21 cellular contexts compared by ENCODE assay signal in the genomic region with DNA sequence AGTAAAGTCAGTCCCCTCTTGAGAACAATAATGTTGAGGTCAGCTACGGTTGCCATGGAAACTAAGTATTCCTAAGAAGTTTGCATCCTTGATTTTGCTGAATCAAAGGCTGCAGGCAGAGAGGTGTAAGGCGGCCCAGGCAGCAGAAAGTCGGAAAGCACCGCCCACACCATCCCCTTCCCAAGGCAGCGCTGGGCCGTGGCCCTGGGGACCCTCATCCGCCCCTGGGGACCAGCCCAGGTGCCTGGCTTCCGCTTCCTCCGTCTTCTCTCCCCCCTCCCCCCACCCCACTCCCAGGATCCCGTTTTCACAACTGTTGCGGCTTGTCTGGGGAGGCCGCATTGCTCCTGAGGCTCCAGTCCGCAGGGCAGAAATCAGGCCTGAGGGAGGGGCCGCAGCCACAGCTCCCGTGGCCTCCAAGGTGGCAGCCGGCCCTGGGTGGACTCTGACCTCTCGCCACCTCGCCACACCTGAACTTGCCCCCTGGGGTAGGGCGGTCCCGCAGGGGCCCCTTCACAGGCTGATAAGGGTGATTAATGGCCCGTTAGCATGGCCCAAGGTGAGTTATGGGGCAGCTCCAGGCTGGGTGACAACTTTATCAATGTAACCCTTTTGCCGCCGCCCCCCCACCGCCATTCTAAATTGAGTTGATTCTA.
DNase-seq lines count a peak whose midpoint lies in the region; ATAC-seq and TF ChIP-seq lines count a peak whose summit lies in the region.
"Had no signal": no experiment of that assay in that cellular context is flagged by ENCODE, and none has a peak within 500 bp of the region (broad histone marks: within the 10 kb centered on the region; RNA-seq: fewer than 3 reads in every experiment).

No MANE protein-coding gene starts in this region.

- CTCF ChIA-PET in HEK293 (lab: Yijun Ruan, JAX), result interaction anchor here (0.6 kb wide), 1 partner anchor 170 kb away, joined by 3 read pairs; no protein-coding TSS in a partner anchor

- H3K36me3 ChIP-seq in HEK293 (ENCODE audit: control insufficient read depth in 2 of 2, insufficient read depth in 1 of 2, low read length in 2 of 2) (no peaks in the 10 kb centered on the region), SJCRH30 (no peaks in the 10 kb centered on the region)
- H3K36me3 ChIP-seq: BLaER1 treated with 17β-estradiol and CSF1 and Interleukin-3, amounts not matched to agents 10 nM and 100 nM; neutrophil had no signal

- peak; percentile 31 to 55 for DNase-seq in SJCRH30
- DNase-seq in endothelial cell (ENCODE audit: low spot score), result no peak
- peak; percentile 0 for DNase-seq in renal cortical epithelial cell (ENCODE audit: low read depth)
- no peak for DNase-seq in OCI-M2 (lab: John Stamatoyannopoulos, UW; ENCODE audit: unreplicated experiment)
- DNase-seq in coronary artery (ENCODE audit: low spot score), result no peak
- DNase-seq: activated CD4-positive, CD25-positive, alpha-beta regulatory T cell treated with anti-CD3 and anti-CD28 coated beads, Interleukin-2, amount 50 U/mL, for 72 hours; activated CD8-positive, alpha-beta T cell treated with anti-CD3 and anti-CD28 coated beads, Interleukin-2, amount 10 ng/mL, durations not matched to agents 7 days and 5 days; activated naive CD4-positive, alpha-beta T cell; amniotic stem cell; caudate nucleus; dermis blood vessel endothelial cell; erythroblast; foreskin keratinocyte; H9; immature natural killer cell; NCI-H69; SHP77 had no signal

- ATAC-seq in GM19395 (IDR thresholded peaks at IDR 0.05; ENCODE audit: unreplicated experiment), result no peak
- ATAC-seq: activated CD8-positive, alpha-beta T cell treated with anti-CD3 and anti-CD28 coated beads, Interleukin-2, amount 10 ng/mL, durations not matched to agents 7 days and 5 days; foreskin keratinocyte had no signal

- no peaks in the 10 kb centered on the region for H3K9me3 Mint-ChIP-seq in endothelial cell (ENCODE audit: unreplicated experiment)
- H3K9me3 Mint-ChIP-seq: H9, immature natural killer cell had no signal

- no peak overlapping the region for H3K27ac ChIP-seq in HEK293 (ENCODE audit: extremely low read depth, low read depth, low read length)
- H3K27ac ChIP-seq in SJCRH30, result no peak overlapping the region
- no peak overlapping the region for H3K27ac ChIP-seq in coronary artery
- H3K27ac ChIP-seq: BLaER1 treated with 17β-estradiol and CSF1 and Interleukin-3, amounts not matched to agents 10 nM and 100 nM; foreskin keratinocyte; neutrophil had no signal

- H3K27me3 ChIP-seq in SJCRH30, result peaks cover 8% of the 10 kb centered on the region; the same call in 1 of the 2 replicates

- H3K4me1 Mint-ChIP-seq in endothelial cell (ENCODE audit: unreplicated experiment), result peaks cover 40% of the 10 kb centered on the region
- H3K4me1 Mint-ChIP-seq: immature natural killer cell had no signal

- peak overlapping the region; percentile 92 for H3K27ac Mint-ChIP-seq in endothelial cell (ENCODE audit: unreplicated experiment)
- H3K27ac Mint-ChIP-seq: activated CD8-positive, alpha-beta T cell treated with anti-CD3 and anti-CD28 coated beads, Interleukin-2, amount 10 ng/mL, durations not matched to agents 7 days and 5 days; immature natural killer cell had no signal

- peaks cover 11% of the 10 kb centered on the region for H3K27me3 Mint-ChIP-seq in endothelial cell (ENCODE audit: unreplicated experiment)

- peaks cover 7% of the 10 kb centered on the region; the same call in 1 of the 2 replicates for H3K4me1 ChIP-seq in HEK293 (ENCODE audit: control insufficient read depth, insufficient read depth, low read length)
- H3K4me1 ChIP-seq in SJCRH30, result no peaks in the 10 kb centered on the region
- H3K4me1 ChIP-seq: foreskin keratinocyte had no signal

- no peaks in the 10 kb centered on the region for H3K9me3 ChIP-seq in HEK293 (ENCODE audit: control insufficient read depth, insufficient read depth, low read depth, low read length)
- H3K9me3 ChIP-seq in SJCRH30 (replicated peaks), result no peaks in the 10 kb centered on the region
- H3K9me3 ChIP-seq: BLaER1 treated with 17β-estradiol and CSF1 and Interleukin-3, amounts not matched to agents 10 nM and 100 nM; neutrophil had no signal

- no peak for TF ChIP-seq CTCF in HEK293 (tag by site-specific recombination; IDR thresholded peaks at IDR 0.05)
- no peak for TF ChIP-seq CTCF in endothelial cell (IDR thresholded peaks at IDR 0.05; ENCODE audit: unreplicated experiment)
- TF ChIP-seq CTCF in coronary artery (IDR thresholded peaks at IDR 0.05), result no peak

- no peak overlapping the region for H3K4me3 ChIP-seq in HEK293 (ENCODE audit: low read depth, low read length)
- H3K4me3 ChIP-seq in SJCRH30, result peak overlapping the region; percentile 7; the same call in 1 of the 2 replicates
- H3K4me3 ChIP-seq in coronary artery, result no peak overlapping the region
- H3K4me3 ChIP-seq: BLaER1 treated with 17β-estradiol and CSF1 and Interleukin-3, amounts not matched to agents 10 nM and 100 nM had no signal

- no peak overlapping the region for H3K4me3 Mint-ChIP-seq in endothelial cell (ENCODE audit: unreplicated experiment)
- H3K4me3 Mint-ChIP-seq: activated CD8-positive, alpha-beta T cell treated with anti-CD3 and anti-CD28 coated beads, Interleukin-2, amount 10 ng/mL, durations not matched to agents 7 days and 5 days; H9; immature natural killer cell had no signal

- POLR2A ChIA-PET in HEK293 (lab: Yijun Ruan, JAX), result no interaction called here

- no peaks in the 10 kb centered on the region for H3K36me3 Mint-ChIP-seq in endothelial cell (ENCODE audit: low read depth, unreplicated experiment)
- H3K36me3 Mint-ChIP-seq: immature natural killer cell had no signal

TF ChIP-seq in HEK293, 187 proteins besides CTCF, POLR2A, EP300 and RAD21:
- TF ChIP-seq, protein P1, sequence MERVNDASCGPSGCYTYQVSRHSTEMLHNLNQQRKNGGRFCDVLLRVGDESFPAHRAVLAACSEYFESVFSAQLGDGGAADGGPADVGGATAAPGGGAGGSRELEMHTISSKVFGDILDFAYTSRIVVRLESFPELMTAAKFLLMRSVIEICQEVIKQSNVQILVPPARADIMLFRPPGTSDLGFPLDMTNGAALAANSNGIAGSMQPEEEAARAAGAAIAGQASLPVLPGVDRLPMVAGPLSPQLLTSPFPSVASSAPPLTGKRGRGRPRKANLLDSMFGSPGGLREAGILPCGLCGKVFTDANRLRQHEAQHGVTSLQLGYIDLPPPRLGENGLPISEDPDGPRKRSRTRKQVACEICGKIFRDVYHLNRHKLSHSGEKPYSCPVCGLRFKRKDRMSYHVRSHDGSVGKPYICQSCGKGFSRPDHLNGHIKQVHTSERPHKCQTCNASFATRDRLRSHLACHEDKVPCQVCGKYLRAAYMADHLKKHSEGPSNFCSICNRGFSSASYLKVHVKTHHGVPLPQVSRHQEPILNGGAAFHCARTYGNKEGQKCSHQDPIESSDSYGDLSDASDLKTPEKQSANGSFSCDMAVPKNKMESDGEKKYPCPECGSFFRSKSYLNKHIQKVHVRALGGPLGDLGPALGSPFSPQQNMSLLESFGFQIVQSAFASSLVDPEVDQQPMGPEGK (tag by site-specific recombination; IDR thresholded peaks at IDR 0.05), result 0 out of 2 replicates have a peak, but pooled peaks have one; percentile 15
- 0 out of 2 replicates have a peak, but pooled peaks have one; percentile 5 for TF ChIP-seq EGR2 (tag by site-specific recombination; IDR thresholded peaks at IDR 0.05; ENCODE audit: low read depth)
- TF ChIP-seq ZIC2 (tag by site-specific recombination; IDR thresholded peaks at IDR 0.05), result peak; percentile 29; the same call in 1 of the 2 replicates
- no peak for TF ChIP-seq ZNF596 (tag by site-specific recombination; IDR thresholded peaks at IDR 0.05)
- 0 out of 2 replicates have a peak, but pooled peaks have one; percentile 23 for TF ChIP-seq ZBTB8A (tag by site-specific recombination; IDR thresholded peaks at IDR 0.05)
- no peak for TF ChIP-seq ZNF623 (tag by site-specific recombination; IDR thresholded peaks at IDR 0.05)
- no peak for TF ChIP-seq SCRT2 (tag by site-specific recombination; IDR thresholded peaks at IDR 0.05)
- TF ChIP-seq SP7 (tag by site-specific recombination; IDR thresholded peaks at IDR 0.05), result 0 out of 2 replicates have a peak, but pooled peaks have one; percentile 18
- TF ChIP-seq GLIS1 (tag by site-specific recombination; IDR thresholded peaks at IDR 0.05), result peak; percentile 69
- TF ChIP-seq ZNF223 (tag by site-specific recombination; IDR thresholded peaks at IDR 0.05), result peak; percentile 47; the same call in 1 of the 2 replicates

Comparison
In these comparisons a context has a peak if more than half of its experiments do, and no peak if none do; other contexts are left out.
1. DNase-seq: peak in SJCRH30 (2 of 2) and renal cortical epithelial cell (single experiment); none in endothelial cell (single experiment), OCI-M2 (single experiment) and coronary artery (single experiment).